25 cellular contexts compared by ENCODE assay signal in genomic region chr9:126607731-126608130, GRCh38. TPM values are rescaled to one million over a fixed set of nuclear protein-coding genes. Genes with fewer than 3 reads are reported as not detected.
"Had no signal": no experiment of that assay in that cellular context is flagged by ENCODE, and none has a peak within 500 bp of the region (broad histone marks: within the 10 kb centered on the region; RNA-seq: fewer than 3 reads in every experiment).

No MANE protein-coding gene starts in this region.

- H3K4me3 Mint-ChIP-seq: activated naive CD4-positive, alpha-beta T cell treated with anti-CD3 and anti-CD28 coated beads, Interleukin-2, amount 10 ng/mL, durations not matched to agents 7 days and 5 days; activated naive CD8-positive, alpha-beta T cell treated with anti-CD3 and anti-CD28 coated beads, Interleukin-2, amount 50 U/mL, for 24 hours; brain; central memory CD8-positive, alpha-beta T cell; nephron progenitor cell; stimulated activated naive CD8-positive, alpha-beta T cell treated with anti-CD3 and anti-CD28 coated beads, Interleukin-15, Interleukin-2, amounts not matched to agents 100 ng/mL and 50 ng/mL, for 24 hours; T-helper 1 cell treated with Interleukin-12 subunit alpha and Interleukin-12 subunit beta and Interleukin-4 antibody, amounts not matched to agents 30 μg/mL and 1 μg/mL, for 36 hours; type B pancreatic cell had no signal

- H3K36me3 ChIP-seq: gastrocnemius medialis, lower lobe of right lung had no signal

- DNase-seq: activated CD4-positive, alpha-beta T cell treated with anti-CD3 and anti-CD28 coated beads for 1 hour; activated CD8-positive, alpha-beta memory T cell treated with anti-CD3 and anti-CD28 coated beads for 24 hours; activated CD8-positive, alpha-beta memory T cell treated with anti-CD3 and anti-CD28 coated beads, Interleukin-2, amount 50 U/mL, for 48 hours; activated effector memory CD4-positive, alpha-beta T cell treated with Interleukin-2 at 50 U/mL for 16 hours; activated naive CD4-positive, alpha-beta T cell treated with anti-CD3 and anti-CD28 coated beads, Interleukin-2, amount 10 ng/mL, durations not matched to agents 7 days and 5 days; activated naive CD8-positive, alpha-beta T cell treated with anti-CD3 and anti-CD28 coated beads, Interleukin-2, amount 50 U/mL, for 24 hours; activated T-cell treated with anti-CD3 and anti-CD28 coated beads, Interleukin-2, amount 50 U/mL, for 48 hours; anterior cingulate cortex; gastrocnemius medialis; head of caudate nucleus; lower lobe of right lung; nephron progenitor cell; occipital lobe; stimulated activated CD4-positive, alpha-beta T cell treated with anti-CD3 and anti-CD28 coated beads, Interleukin-12 subunit alpha, Interleukin-12 subunit beta, amount 100 ng/mL, for 4 hours; stimulated activated CD4-positive, alpha-beta T cell treated with anti-CD3 and anti-CD28 coated beads, Interleukin-1b, Interleukin-23, amount 100 ng/mL, for 48 hours had no signal

- H3K4me3 ChIP-seq: coronary artery, gastrocnemius medialis, lower lobe of right lung had no signal

- H3K27ac ChIP-seq: coronary artery, gastrocnemius medialis, lower lobe of right lung, VCaP had no signal

- H3K9me3 Mint-ChIP-seq: activated naive CD4-positive, alpha-beta T cell treated with anti-CD3 and anti-CD28 coated beads, Interleukin-2, amount 10 ng/mL, durations not matched to agents 7 days and 5 days; activated naive CD8-positive, alpha-beta T cell treated with anti-CD3 and anti-CD28 coated beads, Interleukin-2, amount 50 U/mL, for 24 hours; central memory CD8-positive, alpha-beta T cell; nephron progenitor cell; stimulated activated naive CD8-positive, alpha-beta T cell treated with anti-CD3 and anti-CD28 coated beads, Interleukin-15, Interleukin-2, amounts not matched to agents 100 ng/mL and 50 ng/mL, for 24 hours; T-helper 1 cell treated with Interleukin-12 subunit alpha and Interleukin-12 subunit beta and Interleukin-4 antibody, amounts not matched to agents 30 μg/mL and 1 μg/mL, for 36 hours; type B pancreatic cell had no signal

- ATAC-seq: activated naive CD8-positive, alpha-beta T cell treated with anti-CD3 and anti-CD28 coated beads, Interleukin-2, amount 50 U/mL, for 24 hours; esophagus mucosa; gastrocnemius medialis; lower lobe of right lung had no signal

- H3K27ac Mint-ChIP-seq: activated naive CD4-positive, alpha-beta T cell treated with anti-CD3 and anti-CD28 coated beads, Interleukin-2, amount 10 ng/mL, durations not matched to agents 7 days and 5 days; activated naive CD8-positive, alpha-beta T cell treated with anti-CD3 and anti-CD28 coated beads, Interleukin-2, amount 50 U/mL, for 24 hours; brain; progenitor cell of endocrine pancreas; stimulated activated naive CD8-positive, alpha-beta T cell treated with anti-CD3 and anti-CD28 coated beads, Interleukin-15, Interleukin-2, amounts not matched to agents 100 ng/mL and 50 ng/mL, for 24 hours; T-helper 1 cell treated with Interleukin-12 subunit alpha and Interleukin-12 subunit beta and Interleukin-4 antibody, amounts not matched to agents 30 μg/mL and 1 μg/mL, for 36 hours; type B pancreatic cell had no signal

- H3K36me3 Mint-ChIP-seq: brain, type B pancreatic cell had no signal

- H3K9me3 ChIP-seq: gastrocnemius medialis, lower lobe of right lung had no signal

RNA-seq across cellular contexts. Expression of gene LMX1B, which starts 6.0 kb away (rescaled TPM):
- total RNA-seq: esophagus mucosa, occipital lobe, temporal lobe had no signal
